Comparison of ENCODE assay signal across 8 cellular contexts in genomic region chr1:84078108-84078823, GRCh38.
DNase-seq lines count a peak whose midpoint lies in the region; ATAC-seq and TF ChIP-seq lines count a peak whose summit lies in the region.

No MANE protein-coding gene starts in this region.

- H3K27me3 Mint-ChIP-seq in Calu3 (ENCODE audit: unreplicated experiment): no peaks in the 10 kb centered on the region

- H3K9me3 ChIP-seq in Panc1 (ENCODE audit: control insufficient read depth, insufficient read depth, low read depth, low read length) (no peaks in the 10 kb centered on the region), suprapubic skin (no peaks in the 10 kb centered on the region)

- peaks cover 7% of the 10 kb centered on the region for H3K4me1 Mint-ChIP-seq in Calu3 (ENCODE audit: low read depth, unreplicated experiment)

- H3K27me3 ChIP-seq in Panc1 (ENCODE audit: control insufficient read depth, insufficient read depth, low read length) (no peaks in the 10 kb centered on the region), suprapubic skin (no peaks in the 10 kb centered on the region)

- H3K36me3 ChIP-seq in Panc1 (ENCODE audit: control insufficient read depth, insufficient read depth, low read length): peaks cover 5% of the 10 kb centered on the region; the same call in 1 of the 2 replicates
- H3K36me3 ChIP-seq in suprapubic skin: no peaks in the 10 kb centered on the region

- peak overlapping the region; percentile 79 for H3K4me3 Mint-ChIP-seq in Calu3 (ENCODE audit: low read depth, unreplicated experiment)

- WGBS in lower leg skin, 2 donors: 1 to 4% methylated on average over 8 to 32 of the region's 60 CpGs
- 2% methylated on average over 30 of the region's 60 CpGs for WGBS in suprapubic skin

- in situ Hi-C loops in Panc1 (cut with HindIII; ENCODE audit: low pct_unique_long_range_greater_than_20kb, low sequenced_read_pairs): no loop called here

- peaks cover 20% of the 10 kb centered on the region for H3K4me1 ChIP-seq in Panc1 (ENCODE audit: control insufficient read depth, insufficient read depth, low read length)
- peaks cover 18% of the 10 kb centered on the region for H3K4me1 ChIP-seq in suprapubic skin

- intact Hi-C loops in Calu3 (cut with micrococcal nuclease; ENCODE audit: unreplicated experiment) (no loop called here), Panc1 (cut with micrococcal nuclease; ENCODE audit: unreplicated experiment) (loop anchor here (10.0 kb wide), 1 partner anchor 83 kb away; the partner anchor contains the start of gene TTLL7), lower leg skin (cut with DNase I; ENCODE audit: low total_unique reads) (no loop called here)

- peaks cover 23% of the 10 kb centered on the region for H3K36me3 Mint-ChIP-seq in Calu3 (ENCODE audit: insufficient read depth, unreplicated experiment)

- no TSS peak for BruUV-seq in Calu3 (replicated peaks; lab: Mats Ljungman, UMichigan)
- no TSS peak for BruUV-seq in Panc1 (replicated peaks; lab: Mats Ljungman, UMichigan)

- H3K27ac ChIP-seq in Panc1 (ENCODE audit: low read length): peak overlapping the region; percentile 86
- peak overlapping the region; percentile 93 for H3K27ac ChIP-seq in coronary artery
- peak overlapping the region; percentile 78 for H3K27ac ChIP-seq in suprapubic skin

- TF ChIP-seq POLR2A in lower leg skin (IDR thresholded peaks at IDR 0.05) (no peak), suprapubic skin (IDR thresholded peaks at IDR 0.05) (no peak)

- DNase-seq in Calu3 (no peak), Panc1 (ENCODE audit: low read depth, low spot score) (no peak), coronary artery (ENCODE audit: low spot score) (peak; percentile 79), lower leg skin (ENCODE audit: low spot score in 2 of 2) (peak in 1 of 2 donors; percentile 78), suprapubic skin (ENCODE audit: low spot score in 2 of 2) (peak; percentile 64 to 70), mucosa of gallbladder (ENCODE audit: low spot score) (no peak)

- ATAC-seq in GM19023 (IDR thresholded peaks at IDR 0.05; ENCODE audit: unreplicated experiment) (peak; percentile 44), HG03103 (IDR thresholded peaks at IDR 0.05; ENCODE audit: low read depth, unreplicated experiment) (peak; percentile 31), Panc1 (peak; percentile 77)

- no peaks in the 10 kb centered on the region for H3K9me3 Mint-ChIP-seq in Calu3 (ENCODE audit: low read depth, unreplicated experiment)

- no peak for TF ChIP-seq CTCF in Calu3 (IDR thresholded peaks at IDR 0.05; ENCODE audit: unreplicated experiment)
- TF ChIP-seq CTCF in Panc1 (IDR thresholded peaks at IDR 0.05): no peak
- TF ChIP-seq CTCF in coronary artery (IDR thresholded peaks at IDR 0.05): no peak
- TF ChIP-seq CTCF in lower leg skin (IDR thresholded peaks at IDR 0.05): no peak
- no peak for TF ChIP-seq CTCF in suprapubic skin (IDR thresholded peaks at IDR 0.05)

- no peak for TF ChIP-seq EP300 in suprapubic skin (IDR thresholded peaks at IDR 0.05)

- H3K4me3 ChIP-seq in Panc1 (ENCODE audit: low read depth in 2 of 2, low read length in 2 of 2): peak overlapping the region; percentile 80 to 86
- H3K4me3 ChIP-seq in coronary artery: peak overlapping the region; percentile 96
- peak overlapping the region; percentile 74 for H3K4me3 ChIP-seq in lower leg skin (ENCODE audit: low read depth, poor library complexity, severe bottlenecking)
- peak overlapping the region; percentile 90 for H3K4me3 ChIP-seq in suprapubic skin

- CTCF ChIA-PET in Calu3 (lab: Charles Lee): no interaction called here
- CTCF ChIA-PET in Panc1 (lab: Charles Lee): interaction anchor here (0.8 kb wide), 1 partner anchor 80 kb away, joined by 3 read pairs; no protein-coding TSS in a partner anchor

- peak overlapping the region; percentile 20 for H3K27ac Mint-ChIP-seq in Calu3 (ENCODE audit: unreplicated experiment)

- POLR2A ChIA-PET in Panc1 (lab: Charles Lee): interaction anchor here (0.6 kb wide), 1 partner anchor 354 kb away, joined by 3 read pairs; no protein-coding TSS in a partner anchor

Comparison
In these comparisons a context has a peak if more than half of its experiments do, and no peak if none do; other contexts are left out.
1. DNase-seq: peak in coronary artery (single experiment) and suprapubic skin (2 of 2); none in Calu3 (single experiment), Panc1 (single experiment) and mucosa of gallbladder (single experiment).
2. Peak in every context shown above with its lines, with median percentiles within 50 percentile points of each other: ATAC-seq, H3K27ac ChIP-seq and H3K4me3 ChIP-seq.